8 cellular contexts compared by ENCODE assay signal in genomic region chr1:53182111-53182593, GRCh38. TPM values are rescaled to one million over a fixed set of nuclear protein-coding genes. Genes with fewer than 3 reads are reported as not detected.
DNase-seq lines count a peak whose midpoint lies in the region; ATAC-seq and FAIRE-seq lines count a peak whose summit lies in the region.

No MANE protein-coding gene starts in this region.

- H3K36me3 ChIP-seq in MG63, result no peaks in the 10 kb centered on the region

- intact Hi-C loops in Right ventricle myocardium superior (cut with DNase I), result no loop called here
- intact Hi-C loops in posterior vena cava (cut with DNase I), result loop anchor here in 1 of 2 donors (10.0 kb wide), 2 partner anchors 117 to 257 kb away; partner anchors contain the start of genes ECHDC2, PODN and SCP2

- in situ Hi-C loops in G401 (cut with HindIII; ENCODE audit: low sequenced_read_pairs), result no loop called here

- no peaks in the 10 kb centered on the region for H3K27me3 ChIP-seq in MG63

- no peak overlapping the region for H3K27ac Mint-ChIP-seq in activated naive CD4-positive, alpha-beta T cell treated with anti-CD3 and anti-CD28 coated beads, Interleukin-2, amount 50 U/mL, for 72 hours

- ATAC-seq in activated naive CD4-positive, alpha-beta T cell treated with anti-CD3 and anti-CD28 coated beads, Interleukin-2, amount 50 U/mL, for 72 hours, result peak; percentile 84 to 89
- ATAC-seq in Right ventricle myocardium superior (ENCODE audit: poor library complexity) (peak; percentile 76), HG03135 (IDR thresholded peaks at IDR 0.05; ENCODE audit: unreplicated experiment) (no peak)

- no peaks in the 10 kb centered on the region for H3K36me3 Mint-ChIP-seq in activated naive CD4-positive, alpha-beta T cell treated with anti-CD3 and anti-CD28 coated beads, Interleukin-2, amount 50 U/mL, for 72 hours

- no peaks in the 10 kb centered on the region for H3K9me3 Mint-ChIP-seq in activated naive CD4-positive, alpha-beta T cell treated with anti-CD3 and anti-CD28 coated beads, Interleukin-2, amount 50 U/mL, for 72 hours

- FAIRE-seq in urothelium cell line (lab: Jason Lieb, UNC), result no peak

- H3K9me3 ChIP-seq in MG63, result no peaks in the 10 kb centered on the region

- no peak overlapping the region for H3K4me3 ChIP-seq in MG63

- peak; percentile 83 for DNase-seq in G401 (ENCODE audit: low spot score)
- peak; percentile 61 for DNase-seq in MG63
- DNase-seq in SKM-1 treated with dmso at 0.1 percent for 144 hours (lab: John Stamatoyannopoulos, UW; ENCODE audit: unreplicated experiment), result peak; percentile 55
- peak; percentile 69 to 87 for DNase-seq in activated naive CD4-positive, alpha-beta T cell treated with anti-CD3 and anti-CD28 coated beads, Interleukin-2, amount 50 U/mL, for 72 hours (ENCODE audit: low spot score in 2 of 2)
- peak; percentile 87 for DNase-seq in Right ventricle myocardium superior
- DNase-seq in posterior vena cava (ENCODE audit: low spot score), result peak; percentile 94
- DNase-seq in urothelium cell line (ENCODE audit: low spot score), result peak; percentile 74

RNA-seq across cellular contexts. Expression of gene CPT2, which starts 14.5 kb away (rescaled TPM):
- 47.9 and 53.3 TPM in 2 replicates for total RNA-seq in G401 (2014; rRNA removed; shearing (Covaris generic))
- 7.5 and 14.4 TPM in 2 replicates for total RNA-seq in MG63 (2014; rRNA removed; shearing (Covaris generic); ENCODE audit: low replicate concordance)
- total RNA-seq in activated naive CD4-positive, alpha-beta T cell treated with anti-CD3 and anti-CD28 coated beads, Interleukin-2, amount 50 U/mL, for 72 hours, result 10 to 100 TPM; 11.3 to 22.8 TPM
- total RNA-seq in Right ventricle myocardium superior (39.3 TPM), posterior vena cava (10 to 100 TPM in 1 of 2 donors, 1 to 10 TPM in 1; 9.6 to 16.6 TPM)

RNA-seq across cellular contexts. Expression of gene CZIB, which starts 38.3 kb away (rescaled TPM):
- total RNA-seq in G401 (2014; rRNA removed; shearing (Covaris generic)), result 61.6 and 70.9 TPM in 2 replicates
- total RNA-seq in MG63 (2014; rRNA removed; shearing (Covaris generic); ENCODE audit: low replicate concordance), result 59.2 and 90.4 TPM in 2 replicates
- 10 to 100 TPM; 40.0 to 67.6 TPM for total RNA-seq in activated naive CD4-positive, alpha-beta T cell treated with anti-CD3 and anti-CD28 coated beads, Interleukin-2, amount 50 U/mL, for 72 hours
- total RNA-seq in Right ventricle myocardium superior (58.3 TPM), posterior vena cava (10 to 100 TPM; 49.4 to 72.5 TPM)

RNA-seq across cellular contexts. Expression of gene SLC1A7, which starts 39.7 kb away (rescaled TPM):
- 0.27 TPM in 1 of 2 replicates, not detected in the other for total RNA-seq in G401 (2014; rRNA removed; shearing (Covaris generic))
- total RNA-seq in MG63 (2014; rRNA removed; shearing (Covaris generic); ENCODE audit: low replicate concordance), result not detected in 2 replicates
- total RNA-seq in activated naive CD4-positive, alpha-beta T cell treated with anti-CD3 and anti-CD28 coated beads, Interleukin-2, amount 50 U/mL, for 72 hours, result not detected
- total RNA-seq in Right ventricle myocardium superior (0.08 TPM), posterior vena cava (1 to 10 TPM; 1.7 to 2.5 TPM)

RNA-seq across cellular contexts. Expression of gene MAGOH, which starts 56.2 kb away (rescaled TPM):
- total RNA-seq in G401 (2014; rRNA removed; shearing (Covaris generic)), result 15.2 and 55.9 TPM in 2 replicates
- 32.7 and 50.2 TPM in 2 replicates for total RNA-seq in MG63 (2014; rRNA removed; shearing (Covaris generic); ENCODE audit: low replicate concordance)
- total RNA-seq in activated naive CD4-positive, alpha-beta T cell treated with anti-CD3 and anti-CD28 coated beads, Interleukin-2, amount 50 U/mL, for 72 hours, result 10 to 100 TPM; 71.7 to 92.1 TPM
- total RNA-seq in Right ventricle myocardium superior (24.3 TPM), posterior vena cava (10 to 100 TPM; 24.0 to 32.2 TPM)
